9 cellular contexts compared by ENCODE assay signal in genomic region chr1:19179597-19180271, GRCh38. TPM values are rescaled to one million over a fixed set of nuclear protein-coding genes. Genes with fewer than 3 reads are reported as not detected.
DNase-seq lines count a peak whose midpoint lies in the region; ATAC-seq, FAIRE-seq and TF ChIP-seq lines count a peak whose summit lies in the region.
"Had no signal": no experiment of that assay in that cellular context is flagged by ENCODE, and none has a peak within 500 bp of the region (broad histone marks: within the 10 kb centered on the region; RNA-seq: fewer than 3 reads in every experiment).

No MANE protein-coding gene starts in this region.

- peaks cover 25% of the 10 kb centered on the region for H3K4me1 Mint-ChIP-seq in activated T-helper 2 cell treated with anti-CD3 and anti-CD28 coated beads, Interferon-gamma antibody, Interleukin-2, Interleukin-4, amounts not matched to agents 10 μg/mL and 5 μg/mL and 100 μg/mL, durations not matched to agents 14 hours and 24 hours and 36 hours (ENCODE audit: low read depth)

- ATAC-seq in HG03039 (IDR thresholded peaks at IDR 0.05; ENCODE audit: unreplicated experiment) (no peak), HG02678 (IDR thresholded peaks at IDR 0.05; ENCODE audit: unreplicated experiment) (no peak), HG03159 (IDR thresholded peaks at IDR 0.05; ENCODE audit: unreplicated experiment) (no peak), HG03469 (IDR thresholded peaks at IDR 0.05; ENCODE audit: unreplicated experiment) (no peak)

- no peaks in the 10 kb centered on the region for H3K27me3 ChIP-seq in keratinocyte (ENCODE audit: control insufficient read depth, extremely low read depth, insufficient read depth, low read length)

- H3K9me3 ChIP-seq in keratinocyte (ENCODE audit: control insufficient read depth, low read depth, low read length), result no peaks in the 10 kb centered on the region

- DNase-seq in EH (ENCODE audit: low read depth) (peak; percentile 24), Kasumi-1 (lab: John Stamatoyannopoulos, UW) (peak; percentile 93 to 96), keratinocyte (ENCODE audit: low read depth, low spot score) (no peak)
- peak; percentile 31 for DNase-seq in activated T-helper 2 cell treated with anti-CD3 and anti-CD28 coated beads, Interferon-gamma antibody, Interleukin-2, Interleukin-4, amounts not matched to agents 10 μg/mL and 5 μg/mL and 100 μg/mL, durations not matched to agents 14 hours and 24 hours and 36 hours (ENCODE audit: low spot score)

- no peak overlapping the region for H2AFZ ChIP-seq in keratinocyte (ENCODE audit: control insufficient read depth, low read length)
- H2AFZ ChIP-seq: parathyroid adenoma had no signal

- dilution Hi-C loops in keratinocyte (cut with MboI; ENCODE audit: extremely low pct_ligation_motif_present, low sequenced_read_pairs), result no loop called here

- no peaks in the 10 kb centered on the region for H3K79me2 ChIP-seq in keratinocyte (ENCODE audit: control insufficient read depth, insufficient read depth, low read length)
- H3K79me2 ChIP-seq: parathyroid adenoma had no signal

- no peak overlapping the region for H3K4me3 ChIP-seq in keratinocyte (ENCODE audit: control insufficient read depth in 2 of 3, extremely low read depth in 1 of 3, insufficient read depth in 2 of 3, low read depth in 1 of 3, low read length in 3 of 3)

- H3K27ac Mint-ChIP-seq in activated T-helper 2 cell treated with anti-CD3 and anti-CD28 coated beads, Interferon-gamma antibody, Interleukin-2, Interleukin-4, amounts not matched to agents 10 μg/mL and 5 μg/mL and 100 μg/mL, durations not matched to agents 14 hours and 24 hours and 36 hours, result peak overlapping the region; percentile 81

- TF ChIP-seq CTCF in keratinocyte (optimal IDR thresholded peaks at IDR 0.05 in 1 of 3, IDR thresholded peaks at IDR 0.05 in 1 of 3, conservative IDR thresholded peaks at IDR 0.05 in 1 of 3; ENCODE audit: extremely low read depth in 1 of 3, insufficient read depth in 2 of 3, low read length in 3 of 3), result peak in 2 of 3 experiments; percentile 1 to 18

- no peaks in the 10 kb centered on the region for H4K20me1 ChIP-seq in keratinocyte (ENCODE audit: control insufficient read depth, extremely low read depth, insufficient read depth, low read length)

- FAIRE-seq in keratinocyte (lab: Jason Lieb, UNC), result no peak

- H3K4me3 Mint-ChIP-seq in activated T-helper 2 cell treated with anti-CD3 and anti-CD28 coated beads, Interferon-gamma antibody, Interleukin-2, Interleukin-4, amounts not matched to agents 10 μg/mL and 5 μg/mL and 100 μg/mL, durations not matched to agents 14 hours and 24 hours and 36 hours (ENCODE audit: low read depth), result no peak overlapping the region

- H3K27me3 Mint-ChIP-seq in activated T-helper 2 cell treated with anti-CD3 and anti-CD28 coated beads, Interferon-gamma antibody, Interleukin-2, Interleukin-4, amounts not matched to agents 10 μg/mL and 5 μg/mL and 100 μg/mL, durations not matched to agents 14 hours and 24 hours and 36 hours (ENCODE audit: low read depth), result no peaks in the 10 kb centered on the region

- H3K9me3 Mint-ChIP-seq in activated T-helper 2 cell treated with anti-CD3 and anti-CD28 coated beads, Interferon-gamma antibody, Interleukin-2, Interleukin-4, amounts not matched to agents 10 μg/mL and 5 μg/mL and 100 μg/mL, durations not matched to agents 14 hours and 24 hours and 36 hours, result no peaks in the 10 kb centered on the region

- H3K4me2 ChIP-seq in keratinocyte (ENCODE audit: control insufficient read depth, extremely low read depth, insufficient read depth, low read depth, low read length), result no peak overlapping the region

- peaks cover 91% of the 10 kb centered on the region for H3K36me3 Mint-ChIP-seq in activated T-helper 2 cell treated with anti-CD3 and anti-CD28 coated beads, Interferon-gamma antibody, Interleukin-2, Interleukin-4, amounts not matched to agents 10 μg/mL and 5 μg/mL and 100 μg/mL, durations not matched to agents 14 hours and 24 hours and 36 hours (ENCODE audit: low read depth)

- no peak overlapping the region for H3K27ac ChIP-seq in keratinocyte (ENCODE audit: control insufficient read depth, insufficient read depth, low read length)
- H3K27ac ChIP-seq: parathyroid adenoma had no signal

- H3K9ac ChIP-seq in keratinocyte (ENCODE audit: control insufficient read depth, extremely low read depth, insufficient read depth, low read length), result no peak overlapping the region
- H3K9ac ChIP-seq: parathyroid adenoma had no signal

- intact Hi-C loops in activated T-helper 2 cell treated with anti-CD3 and anti-CD28 coated beads, Interferon-gamma antibody, Interleukin-2, Interleukin-4, amounts not matched to agents 10 μg/mL and 5 μg/mL and 100 μg/mL, durations not matched to agents 14 hours and 24 hours and 36 hours (cut with micrococcal nuclease), result loop anchor here (5.0 kb wide), 2 partner anchors 33 to 63 kb away; partner anchors contain the start of gene UBR4

- no peaks in the 10 kb centered on the region for H3K4me1 ChIP-seq in keratinocyte (ENCODE audit: control insufficient read depth, extremely low read depth, insufficient read depth, low read length)
- H3K4me1 ChIP-seq: parathyroid adenoma had no signal

- H3K9me1 ChIP-seq in keratinocyte (ENCODE audit: control insufficient read depth, extremely low read depth, insufficient read depth, low read length), result no peaks in the 10 kb centered on the region

- peaks cover 21 to 28% of the 10 kb centered on the region in 2 experiments for H3K36me3 ChIP-seq in keratinocyte (ENCODE audit: control insufficient read depth in 2 of 2, extremely low read depth in 1 of 2, insufficient read depth in 2 of 2, low read length in 2 of 2)

RNA-seq across cellular contexts. Expression of gene UBR4, which starts 30.3 kb away (rescaled TPM):
- 156 and 160 TPM in 2 replicates for total RNA-seq in activated T-helper 2 cell treated with anti-CD3 and anti-CD28 coated beads, Interferon-gamma antibody, Interleukin-2, Interleukin-4, amounts not matched to agents 10 μg/mL and 5 μg/mL and 100 μg/mL, durations not matched to agents 14 hours and 24 hours and 36 hours
- polyA plus RNA-seq in keratinocyte, result 39.0 to 50.9 TPM (median 46.8 TPM) in 3 replicates
- 258 TPM for polyA plus RNA-seq in keratinocyte (2011; ENCODE audit: low read depth)
- 42.5 and 52.0 TPM in 2 replicates for polyA plus RNA-seq in keratinocyte (2011; cell fraction: cytosol; rRNA removed)
- 293 and 341 TPM in 2 replicates for polyA plus RNA-seq in keratinocyte (2011; cell fraction: nucleus; rRNA removed)
- 65.9 and 239 TPM in 2 replicates for polyA plus RNA-seq in keratinocyte (2012; ENCODE audit: low replicate concordance)
- 105 to 290 TPM (median 154 TPM) in 3 replicates for polyA minus RNA-seq in keratinocyte
- 65.8 TPM for polyA minus RNA-seq in keratinocyte (2011; cell fraction: cytosol; rRNA and poly(A)+ RNA removed)
- 323 and 474 TPM in 2 replicates for polyA minus RNA-seq in keratinocyte (2011; cell fraction: nucleus; rRNA and poly(A)+ RNA removed)
